8 cellular contexts compared by ENCODE assay signal in the genomic region with DNA sequence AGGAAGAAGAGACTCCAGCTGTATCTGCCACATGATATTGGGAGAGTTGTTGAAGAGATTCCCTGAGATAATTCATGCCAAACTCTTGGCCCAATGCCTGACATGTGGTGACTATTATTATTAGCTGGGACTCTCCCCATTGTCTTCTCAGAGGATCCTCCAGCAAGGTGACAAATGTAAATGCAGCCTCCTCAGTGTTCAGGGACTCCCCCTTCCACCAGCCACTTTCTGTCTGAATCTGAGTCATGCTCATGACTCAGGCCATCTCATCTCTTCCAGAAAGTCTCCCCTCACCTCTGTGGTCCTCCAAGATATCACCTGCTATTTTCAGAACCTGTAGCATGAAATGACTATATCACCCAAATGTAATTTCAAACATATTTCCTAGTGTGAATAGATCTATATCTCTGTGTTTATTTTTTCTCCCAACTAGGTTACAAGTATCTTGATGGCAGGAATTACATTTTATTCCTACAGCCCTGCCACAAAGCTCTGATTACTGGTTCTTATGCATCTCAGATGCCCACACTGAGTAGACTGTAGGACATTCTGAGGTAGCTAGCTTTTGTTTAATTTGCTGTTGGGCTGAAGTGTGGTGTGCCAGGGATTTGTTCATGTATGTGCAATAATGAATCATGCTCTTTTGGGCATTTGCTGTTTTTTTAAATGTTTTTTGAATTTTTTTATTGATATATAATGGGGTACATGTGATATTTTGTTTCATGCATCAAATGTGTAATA.
DNase-seq lines count a peak whose midpoint lies in the region; ATAC-seq, FAIRE-seq and TF ChIP-seq lines count a peak whose summit lies in the region.

No MANE protein-coding gene starts in this region.

- no peaks in the 10 kb centered on the region for H3K9me3 ChIP-seq in gastrocnemius medialis

- no peaks in the 10 kb centered on the region for H3K27me3 ChIP-seq in gastrocnemius medialis

- DNase-seq in GM18507 (ENCODE audit: extremely low spot score, insufficient read length, low read depth) (peak; percentile 36), RPMI7951 (ENCODE audit: low read depth) (peak; percentile 31), fibroblast of gingiva (ENCODE audit: low read depth) (peak; percentile 51), NCI-H1092 treated with DMSO at 0.1 percent for 48 hours (lab: John Stamatoyannopoulos, UW) (no peak), gastrocnemius medialis (no peak), NCI-H2227 (lab: John Stamatoyannopoulos, UW; ENCODE audit: unreplicated experiment) (no peak)
- no peak for DNase-seq in effector CD4-positive, alpha-beta T cell

- FAIRE-seq in GM18507 (lab: Jason Lieb, UNC): peak; percentile 98

- peak; percentile 87 for ATAC-seq in HG02571 (IDR thresholded peaks at IDR 0.05; ENCODE audit: unreplicated experiment)
- ATAC-seq in gastrocnemius medialis: no peak

- in situ Hi-C loops in gastrocnemius medialis (cut with MboI; ENCODE audit: low sequenced_read_pairs in 4 of 4): no loop called here

- no peak for TF ChIP-seq CTCF in gastrocnemius medialis (IDR thresholded peaks at IDR 0.05 in 4 of 5, conservative IDR thresholded peaks at IDR 0.05 in 1 of 5)

- intact Hi-C loops in gastrocnemius medialis (cut with DNase I; ENCODE audit: low total_unique reads): no loop called here

- no peak overlapping the region for H3K4me3 ChIP-seq in gastrocnemius medialis

- TF ChIP-seq POLR2A in gastrocnemius medialis (IDR thresholded peaks at IDR 0.05): no peak

- no peaks in the 10 kb centered on the region for H3K4me1 ChIP-seq in gastrocnemius medialis

- no peak overlapping the region for H3K27ac ChIP-seq in gastrocnemius medialis

- no peaks in the 10 kb centered on the region for H3K36me3 ChIP-seq in gastrocnemius medialis

Comparison
In these comparisons a context has a peak if more than half of its experiments do, and no peak if none do; other contexts are left out.
1. DNase-seq: peak in GM18507 (single experiment), RPMI7951 (single experiment) and fibroblast of gingiva (single experiment); none in effector CD4-positive, alpha-beta T cell (single experiment), NCI-H1092 treated with DMSO at 0.1 percent for 48 hours (single experiment), gastrocnemius medialis (0 of 2) and NCI-H2227 (single experiment).